In the genomic region with DNA sequence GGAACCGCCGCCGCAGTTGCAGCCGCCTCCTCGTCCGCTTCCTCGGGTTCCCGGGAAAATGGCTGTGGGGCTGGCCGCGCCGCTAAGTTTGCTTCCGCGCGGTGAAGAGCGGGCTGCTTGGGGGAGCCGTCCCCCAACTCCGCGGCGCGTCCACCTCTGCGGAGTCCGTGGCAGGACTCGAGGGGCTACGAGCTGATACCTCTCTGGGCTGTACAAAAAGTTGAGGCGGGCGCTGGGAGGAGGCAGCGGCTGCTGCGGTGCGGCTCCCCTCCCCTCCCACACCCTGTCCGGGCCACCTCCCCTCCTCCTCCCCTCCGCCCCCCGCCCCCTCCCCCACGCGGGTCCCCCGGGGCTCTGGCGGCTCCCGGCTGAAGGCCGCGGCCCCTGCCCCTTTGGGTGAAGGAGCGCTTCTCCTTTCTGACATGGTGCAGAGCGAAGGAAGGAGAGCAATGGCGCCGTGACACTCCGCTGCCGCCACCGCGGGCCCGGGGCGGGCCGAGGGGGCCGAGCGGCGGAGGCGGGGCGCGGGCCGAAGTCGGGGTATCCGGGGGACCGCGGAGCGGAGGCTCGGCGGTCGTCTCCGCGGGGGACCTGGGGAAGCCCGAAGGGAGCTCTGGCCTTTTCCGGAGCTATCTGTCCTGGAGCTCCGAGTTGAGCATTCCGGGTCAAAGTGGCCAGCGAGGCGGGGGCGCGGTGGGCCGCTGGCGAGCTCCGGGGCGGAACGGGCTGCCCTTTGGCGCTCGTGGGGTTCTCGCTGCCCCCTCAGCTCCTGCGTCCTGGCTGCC, we compare ENCODE assay signal across 8 cellular contexts. TPM values are rescaled to one million over a fixed set of nuclear protein-coding genes. Genes with fewer than 3 reads are reported as not detected.
A peak's percentile ranks its signal among the peaks of the same experiment; 100 is the strongest.
DNase-seq lines count a peak whose midpoint lies in the region; ATAC-seq and TF ChIP-seq lines count a peak whose summit lies in the region.

No MANE protein-coding gene starts in this region.

- peaks cover 35% of the 10 kb centered on the region for H3K36me3 ChIP-seq in DND-41 (ENCODE audit: insufficient read depth, low read length)
- H3K36me3 ChIP-seq in HAP-1 (replicated peaks), result peaks cover 18% of the 10 kb centered on the region
- peaks cover 43% of the 10 kb centered on the region for H3K36me3 ChIP-seq in SJSA1
- peaks cover 31% of the 10 kb centered on the region for H3K36me3 ChIP-seq in right atrium auricular region

- peaks cover 33% of the 10 kb centered on the region for H4K20me1 ChIP-seq in DND-41 (ENCODE audit: insufficient read depth, low read length)

- H3K4me3 Mint-ChIP-seq in progenitor cell of endocrine pancreas (ENCODE audit: low read depth), result peak overlapping the region; percentile 98

- no peaks in the 10 kb centered on the region for H3K9me3 Mint-ChIP-seq in progenitor cell of endocrine pancreas (ENCODE audit: low read depth)

- H3K79me2 ChIP-seq in DND-41 (ENCODE audit: insufficient read depth, low read length), result peaks cover 84% of the 10 kb centered on the region

- ATAC-seq in DND-41 (ENCODE audit: insufficient read depth, low read depth), result peak; percentile 15; the same call in 2 of the 3 replicates

- H3K27me3 ChIP-seq in DND-41 (ENCODE audit: insufficient read depth, low read length, poor library complexity) (no peaks in the 10 kb centered on the region), HAP-1 (ENCODE audit: low read depth) (no peaks in the 10 kb centered on the region), SJSA1 (replicated peaks) (no peaks in the 10 kb centered on the region), right atrium auricular region (no peaks in the 10 kb centered on the region)

- whole genome bisulfite sequencing in adipose tissue, 3 donors, result 0 to 1% (median 1%) methylated on average over 69 to 84 of the region's 84 CpGs

- H3K27ac Mint-ChIP-seq in progenitor cell of endocrine pancreas, result peak overlapping the region; percentile 98

- TF ChIP-seq CTCF in DND-41 (IDR thresholded peaks at IDR 0.05; ENCODE audit: borderline replicate concordance, extremely low read depth, low read length, poor library complexity, severe bottlenecking) (no peak), right atrium auricular region (IDR thresholded peaks at IDR 0.05) (no peak), progenitor cell of endocrine pancreas (IDR thresholded peaks at IDR 0.05; ENCODE audit: unreplicated experiment) (no peak)

- in situ Hi-C loops in HAP-1 (cut with MboI; ENCODE audit: low sequenced_read_pairs), result no loop called here

- peak overlapping the region; percentile 89 for H2AFZ ChIP-seq in DND-41 (ENCODE audit: low read depth, low read length)

- DNase-seq in DND-41, result peak; percentile 53
- peak in 1 of 2 experiments; percentile 44 for DNase-seq in HAP-1 (ENCODE audit: low spot score in 2 of 2)
- peak in 1 of 2 experiments; percentile 1 for DNase-seq in SJSA1 (ENCODE audit: low read depth in 1 of 2, low spot score in 2 of 2)
- DNase-seq in right atrium auricular region (ENCODE audit: low spot score), result no peak
- DNase-seq in progenitor cell of endocrine pancreas (ENCODE audit: low spot score, unreplicated experiment), result peak; percentile 21
- DNase-seq in LoVo (ENCODE audit: low spot score), result no peak
- no peak for DNase-seq in NCI-H1092 treated with DMSO at 0.1 percent for 48 hours (lab: John Stamatoyannopoulos, UW)

- H3K4me3 ChIP-seq in DND-41 (ENCODE audit: low read depth in 1 of 2, low read length in 2 of 2) (peak overlapping the region; percentile 80 to 90; a peak in 3 of 4 replicates), HAP-1 (peak overlapping the region; percentile 85), SJSA1 (peak overlapping the region; percentile 71), right atrium auricular region (peak overlapping the region; percentile 87 to 96)

- peak overlapping the region; percentile 71 for H3K9ac ChIP-seq in DND-41 (ENCODE audit: low read depth, low read length)

- peaks cover 17% of the 10 kb centered on the region for H3K4me1 Mint-ChIP-seq in progenitor cell of endocrine pancreas (ENCODE audit: low read depth)

- H3K9me3 ChIP-seq in DND-41 (ENCODE audit: insufficient read depth, low read length, severe bottlenecking) (no peaks in the 10 kb centered on the region), HAP-1 (no peaks in the 10 kb centered on the region), SJSA1 (replicated peaks) (no peaks in the 10 kb centered on the region), right atrium auricular region (no peaks in the 10 kb centered on the region)

- H3K4me1 ChIP-seq in DND-41 (ENCODE audit: insufficient read depth, low read length), result peaks cover 42% of the 10 kb centered on the region
- peaks cover 10% of the 10 kb centered on the region for H3K4me1 ChIP-seq in HAP-1
- H3K4me1 ChIP-seq in SJSA1 (replicated peaks), result peaks cover 7% of the 10 kb centered on the region; the same call in 1 of the 2 replicates
- H3K4me1 ChIP-seq in right atrium auricular region, result peaks cover 0 to 33% of the 10 kb centered on the region in 2 donors

- no peaks in the 10 kb centered on the region for H3K27me3 Mint-ChIP-seq in progenitor cell of endocrine pancreas

- H3K27ac ChIP-seq in DND-41 (ENCODE audit: low read length) (peak overlapping the region; percentile 82), SJSA1 (0 out of 2 replicates have a peak overlapping the region, but pooled peaks have one; percentile 30), adipose tissue (ENCODE audit: low read depth, low read length) (peak overlapping the region; percentile 14), right atrium auricular region (peak overlapping the region; percentile 96)

- H3K36me3 Mint-ChIP-seq in progenitor cell of endocrine pancreas (ENCODE audit: insufficient read depth), result peaks cover 18% of the 10 kb centered on the region

- H3K4me2 ChIP-seq in DND-41 (ENCODE audit: insufficient read depth, low read length), result peak overlapping the region; percentile 86

RNA-seq across cellular contexts. Expression of gene ARID4A, which starts 0.7 kb away (rescaled TPM):
- total RNA-seq in SJSA1 (2014; rRNA removed; shearing (Covaris generic)), result 7.6 and 9.3 TPM in 2 replicates
- 10 to 100 TPM in 1 of 3 donors, 1 to 10 TPM in 2; 4.0 to 10.2 (median 6.8) TPM for polyA plus RNA-seq in adipose tissue
- 10 to 100 TPM in 1 of 2 donors, 1 to 10 TPM in 1; 9.5 to 12.7 TPM for total RNA-seq in right atrium auricular region
- 31.5 and 35.1 TPM in 2 replicates for total RNA-seq in progenitor cell of endocrine pancreas

RNA-seq across cellular contexts. Expression of gene PSMA3, which starts 54.4 kb away (rescaled TPM):
- 104 and 176 TPM in 2 replicates for total RNA-seq in SJSA1 (2014; rRNA removed; shearing (Covaris generic))
- 100 to 1,000 TPM in 2 of 3 donors, 10 to 100 TPM in 1; 59.9 to 123 (median 119) TPM for polyA plus RNA-seq in adipose tissue
- total RNA-seq in right atrium auricular region (10 to 100 TPM; 78.9 to 85.3 TPM), progenitor cell of endocrine pancreas (197 and 216 TPM in 2 replicates)

Comparison
In these comparisons a context has a peak if more than half of its experiments do, and no peak if none do; other contexts are left out.
1. DNase-seq: peak in DND-41 (single experiment) and progenitor cell of endocrine pancreas (single experiment); none in right atrium auricular region (single experiment), LoVo (single experiment) and NCI-H1092 treated with DMSO at 0.1 percent for 48 hours (single experiment).
2. H3K27ac ChIP-seq: peak in every context shown above with its lines; median percentile 96 in right atrium auricular region; 82 in DND-41; 30 in SJSA1; 14 in adipose tissue.
3. Peak in every context shown above with its lines, with median percentiles within 50 percentile points of each other: H3K4me3 ChIP-seq.